In genomic region chr9:4656621-4657020, GRCh38 we compare ENCODE assay signal across 1 cellular context.
TF ChIP-seq lines count a peak whose summit lies in the region.

No MANE protein-coding gene starts in this region.

TF ChIP-seq in H1, 55 proteins besides CTCF, POLR2A, EP300 and RAD21:
- no peak for TF ChIP-seq USF2 (IDR thresholded peaks at IDR 0.05; ENCODE audit: low read length)
- no peak for TF ChIP-seq SAP30 (IDR thresholded peaks at IDR 0.05; ENCODE audit: insufficient read depth, insufficient replicate concordance, low read length)
- TF ChIP-seq GABPA (IDR thresholded peaks at IDR 0.05; ENCODE audit: borderline replicate concordance, insufficient read depth, low read length): no peak
- no peak for TF ChIP-seq YY1 (IDR thresholded peaks at IDR 0.05; ENCODE audit: low read depth, low read length)
- peak; percentile 89 for TF ChIP-seq TAF7 (optimal IDR thresholded peaks at IDR 0.05; ENCODE audit: borderline replicate concordance, low read depth, low read length)
- TF ChIP-seq HDAC6 (IDR thresholded peaks at IDR 0.05; ENCODE audit: low read depth, low read length): no peak
- TF ChIP-seq EZH2 (IDR thresholded peaks at IDR 0.05; ENCODE audit: low read depth, low read length, severe bottlenecking): no peak
- no peak for TF ChIP-seq TAF1 (IDR thresholded peaks at IDR 0.05; ENCODE audit: low read depth, low read length)
- TF ChIP-seq SP4 (IDR thresholded peaks at IDR 0.05; ENCODE audit: low read length): no peak
